In the genomic region with DNA sequence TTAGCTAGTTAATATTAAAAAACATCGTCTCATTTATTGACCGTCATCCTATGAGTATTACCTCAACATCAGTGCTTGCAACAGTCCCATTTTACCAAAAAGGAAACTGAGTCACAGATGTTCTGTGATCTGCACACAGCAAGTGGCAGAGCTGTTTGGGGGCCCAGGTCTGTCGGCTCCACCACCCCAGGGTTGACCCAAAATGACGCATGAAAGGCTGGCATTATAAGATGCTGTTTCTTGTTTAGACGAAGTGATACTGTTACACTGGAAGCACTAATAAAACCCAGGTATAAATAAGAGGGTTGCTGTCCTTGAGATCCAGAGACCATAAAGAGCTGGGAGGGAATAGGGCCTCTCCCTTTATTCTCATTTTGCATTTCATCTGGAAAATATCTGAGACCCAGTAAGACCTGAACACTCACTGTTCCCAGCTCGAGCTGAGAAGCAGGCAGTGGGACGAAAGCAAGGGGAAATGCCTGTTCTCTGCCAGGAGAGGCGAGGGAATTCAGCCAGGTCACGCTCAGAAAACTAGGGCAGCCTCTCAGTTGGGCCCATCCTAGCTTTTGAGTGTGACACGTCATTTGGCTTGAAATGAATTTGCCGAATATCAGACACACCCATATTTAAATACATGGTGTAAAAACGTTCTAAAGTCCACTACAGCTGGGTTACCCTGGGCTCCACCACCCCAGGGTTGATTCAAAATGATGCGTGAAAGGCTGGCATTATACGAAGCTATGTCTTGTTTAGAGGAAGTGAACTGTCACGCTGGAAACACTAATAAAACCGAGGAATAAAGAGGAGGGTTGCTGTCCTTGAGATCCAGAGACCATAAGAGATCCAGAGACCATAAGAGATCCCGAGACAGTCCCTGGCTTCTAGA, we compare ENCODE assay signal across 8 cellular contexts. TPM values are rescaled to one million over a fixed set of nuclear protein-coding genes. Genes with fewer than 3 reads are reported as not detected.
DNase-seq lines count a peak whose midpoint lies in the region; ATAC-seq and TF ChIP-seq lines count a peak whose summit lies in the region.

No MANE protein-coding gene starts in this region.

- WGBS in adrenal gland, 4 donors, result 55 to 66% (median 64%) methylated on average over 17 of the region's 17 CpGs
- WGBS in suprapubic skin, result 21% methylated on average over 17 of the region's 17 CpGs

- H3K27ac Mint-ChIP-seq in activated naive CD4-positive, alpha-beta T cell treated with anti-CD3 and anti-CD28 coated beads for 36 hours, result no peak overlapping the region
- peak overlapping the region; percentile 67 to 83 (median 80) for H3K27ac Mint-ChIP-seq in immature natural killer cell

- H3K36me3 ChIP-seq in adrenal gland (replicated peaks in 1 of 2), result no peaks in the 10 kb centered on the region
- H3K36me3 ChIP-seq in suprapubic skin, result peaks cover 10% of the 10 kb centered on the region

- peaks cover 16% of the 10 kb centered on the region for H3K36me3 Mint-ChIP-seq in activated naive CD4-positive, alpha-beta T cell treated with anti-CD3 and anti-CD28 coated beads for 36 hours (ENCODE audit: low read depth)
- H3K36me3 Mint-ChIP-seq in immature natural killer cell, result peaks cover 3 to 14% (median 12%) of the 10 kb centered on the region in 3 donors

- TF ChIP-seq CTCF in adrenal gland (IDR thresholded peaks at IDR 0.05), result no peak
- TF ChIP-seq CTCF in suprapubic skin (IDR thresholded peaks at IDR 0.05), result no peak

- peaks cover 58% of the 10 kb centered on the region for H3K4me1 Mint-ChIP-seq in activated naive CD4-positive, alpha-beta T cell treated with anti-CD3 and anti-CD28 coated beads for 36 hours (ENCODE audit: low read depth)
- peaks cover 50 to 60% of the 10 kb centered on the region in 2 donors for H3K4me1 Mint-ChIP-seq in immature natural killer cell

- CTCF ChIA-PET in activated naive CD4-positive, alpha-beta T cell treated with anti-CD3 and anti-CD28 coated beads for 36 hours (lab: Charles Lee), result interaction anchor here (1.0 to 2.1 kb wide), 5 partner anchors 8 to 269 kb away, joined by 3 to 9 read pairs (median 6); a partner anchor contains a TSS

- TF ChIP-seq POLR2A in adrenal gland (IDR thresholded peaks at IDR 0.05) (no peak), suprapubic skin (IDR thresholded peaks at IDR 0.05) (no peak)

- H3K9me3 Mint-ChIP-seq in activated naive CD4-positive, alpha-beta T cell treated with anti-CD3 and anti-CD28 coated beads for 36 hours, result no peaks in the 10 kb centered on the region
- H3K9me3 Mint-ChIP-seq in immature natural killer cell, result no peaks in the 10 kb centered on the region

- H3K9me3 ChIP-seq in adrenal gland (replicated peaks in 1 of 3) (no peaks in the 10 kb centered on the region), suprapubic skin (no peaks in the 10 kb centered on the region)

- no peak for TF ChIP-seq EP300 in suprapubic skin (IDR thresholded peaks at IDR 0.05)

- peak overlapping the region in 1 of 4 donors; percentile 84 for H3K4me3 ChIP-seq in adrenal gland
- H3K4me3 ChIP-seq in suprapubic skin, result peak overlapping the region; percentile 56

- no peak for DNase-seq in activated naive CD4-positive, alpha-beta T cell treated with anti-CD3 and anti-CD28 coated beads for 36 hours
- no peak for DNase-seq in activated naive CD4-positive, alpha-beta T cell treated with Interleukin-2 at 50 U/mL for 16 hours
- DNase-seq in adrenal gland (peak in 6 of 7 donors; percentile 66 to 78 (median 70)), immature natural killer cell (no peak), suprapubic skin (ENCODE audit: low spot score in 2 of 2) (peak in 1 of 2 donors; percentile 87), NCI-H1105 treated with DMSO at 0.1 percent for 48 hours (lab: John Stamatoyannopoulos, UW) (no peak)

- ATAC-seq in GM18873 (IDR thresholded peaks at IDR 0.05; ENCODE audit: low FRiP score, unreplicated experiment), result no peak
- ATAC-seq in HG03196 (IDR thresholded peaks at IDR 0.05; ENCODE audit: unreplicated experiment), result no peak

- H3K27me3 ChIP-seq in adrenal gland (no peaks in the 10 kb centered on the region), suprapubic skin (no peaks in the 10 kb centered on the region)

- H3K27me3 Mint-ChIP-seq in activated naive CD4-positive, alpha-beta T cell treated with anti-CD3 and anti-CD28 coated beads for 36 hours (ENCODE audit: low read depth), result no peaks in the 10 kb centered on the region
- H3K27me3 Mint-ChIP-seq in immature natural killer cell (ENCODE audit: low read depth in 3 of 3), result peaks cover 13 to 24% (median 15%) of the 10 kb centered on the region in 3 donors

- peaks cover 15 to 34% of the 10 kb centered on the region in 2 donors for H3K4me1 ChIP-seq in adrenal gland (replicated peaks in 1 of 2)
- peaks cover 49% of the 10 kb centered on the region for H3K4me1 ChIP-seq in suprapubic skin

- H3K4me3 Mint-ChIP-seq in activated naive CD4-positive, alpha-beta T cell treated with anti-CD3 and anti-CD28 coated beads for 36 hours, result peak overlapping the region; percentile 15
- H3K4me3 Mint-ChIP-seq in immature natural killer cell, result peak overlapping the region; percentile 42 to 76 (median 71)

- H3K27ac ChIP-seq in adrenal gland, result peak overlapping the region in 2 of 5 donors; percentile 21 to 83
- peak overlapping the region; percentile 70 for H3K27ac ChIP-seq in suprapubic skin

- intact Hi-C loops in activated naive CD4-positive, alpha-beta T cell treated with anti-CD3 and anti-CD28 coated beads for 36 hours (cut with micrococcal nuclease), result loop anchor here (10.0 kb wide), 1 partner anchor 728 kb away; a partner anchor contains a TSS
- intact Hi-C loops in adrenal gland (cut with DNase I), result no loop called here

RNA-seq across cellular contexts. Expression of a gene that starts 1.4 kb away (rescaled TPM):
- total RNA-seq in activated naive CD4-positive, alpha-beta T cell treated with anti-CD3 and anti-CD28 coated beads for 36 hours, result 10 to 100 TPM; 20.4 to 22.9 TPM
- 10 to 100 TPM in 4 of 8 donors, 1 to 10 TPM in 4; 3.8 to 16.7 (median 10.4) TPM for total RNA-seq in adrenal gland
- 10 to 100 TPM in 2 of 3 donors, 1 to 10 TPM in 1; 3.7 to 99.9 (median 35.2) TPM for polyA plus RNA-seq in adrenal gland
- 10 to 100 TPM in 1 of 3 donors, 1 to 10 TPM in 2; 7.5 to 13.4 (median 9.5) TPM for polyA plus RNA-seq in immature natural killer cell
- total RNA-seq in suprapubic skin, result 10 to 100 TPM; 22.0 to 45.9 (median 28.8) TPM

RNA-seq across cellular contexts. Expression of a gene that starts 16.4 kb away (rescaled TPM):
- 1 to 10 TPM; 9.4 to 9.7 TPM for total RNA-seq in activated naive CD4-positive, alpha-beta T cell treated with anti-CD3 and anti-CD28 coated beads for 36 hours
- total RNA-seq in adrenal gland (10 to 100 TPM in 5 of 8 donors, 1 to 10 TPM in 3; 6.4 to 17.3 (median 10.4) TPM), suprapubic skin (10 to 100 TPM; 21.8 to 34.5 (median 28.1) TPM)
- polyA plus RNA-seq in adrenal gland (10 to 100 TPM in 2 of 3 donors, 1 to 10 TPM in 1; 6.6 to 17.5 (median 15.9) TPM), immature natural killer cell (10 to 100 TPM; 10.2 to 19.0 (median 13.2) TPM)

RNA-seq across cellular contexts. Expression of a gene that starts 16.5 kb away (rescaled TPM):
- total RNA-seq in activated naive CD4-positive, alpha-beta T cell treated with anti-CD3 and anti-CD28 coated beads for 36 hours, result under 1 TPM in 1 of 2 experiments, not detected in 1; 0.19 TPM
- total RNA-seq in adrenal gland, result 1 to 10 TPM in 5 of 8 donors, under 1 TPM in 3; 0.74 to 3.3 (median 1.7) TPM
- 1 to 10 TPM in 1 of 3 donors, under 1 TPM in 2; 0.48 to 1.8 (median 0.51) TPM for polyA plus RNA-seq in adrenal gland
- polyA plus RNA-seq in immature natural killer cell, result 1 to 10 TPM in 1 of 3 donors, under 1 TPM in 2; 0.15 to 1.0 (median 0.44) TPM
- 1 to 10 TPM; 1.7 to 7.9 (median 3.2) TPM for total RNA-seq in suprapubic skin

RNA-seq across cellular contexts. Expression of a gene that starts 26.1 kb away (rescaled TPM):
- 1 to 10 TPM; 6.9 to 7.4 TPM for total RNA-seq in activated naive CD4-positive, alpha-beta T cell treated with anti-CD3 and anti-CD28 coated beads for 36 hours
- total RNA-seq in adrenal gland (10 to 100 TPM in 1 of 8 donors, 1 to 10 TPM in 7; 4.5 to 14.4 (median 6.6) TPM), suprapubic skin (10 to 100 TPM in 3 of 4 donors, 1 to 10 TPM in 1; 8.1 to 11.6 (median 11.2) TPM)
- polyA plus RNA-seq in adrenal gland (1 to 10 TPM; 2.2 to 7.0 (median 4.0) TPM), immature natural killer cell (1 to 10 TPM; 3.1 to 6.6 (median 4.1) TPM)

Comparison
In these comparisons a context has a peak if more than half of its experiments do, and no peak if none do; other contexts are left out.
1. DNase-seq: peak in adrenal gland (6 of 7); none in activated naive CD4-positive, alpha-beta T cell treated with anti-CD3 and anti-CD28 coated beads for 36 hours (single experiment), activated naive CD4-positive, alpha-beta T cell treated with Interleukin-2 at 50 U/mL for 16 hours (single experiment), immature natural killer cell (0 of 3) and NCI-H1105 treated with DMSO at 0.1 percent for 48 hours (single experiment).